ENCODE assay signal across 8 cellular contexts in the genomic region with DNA sequence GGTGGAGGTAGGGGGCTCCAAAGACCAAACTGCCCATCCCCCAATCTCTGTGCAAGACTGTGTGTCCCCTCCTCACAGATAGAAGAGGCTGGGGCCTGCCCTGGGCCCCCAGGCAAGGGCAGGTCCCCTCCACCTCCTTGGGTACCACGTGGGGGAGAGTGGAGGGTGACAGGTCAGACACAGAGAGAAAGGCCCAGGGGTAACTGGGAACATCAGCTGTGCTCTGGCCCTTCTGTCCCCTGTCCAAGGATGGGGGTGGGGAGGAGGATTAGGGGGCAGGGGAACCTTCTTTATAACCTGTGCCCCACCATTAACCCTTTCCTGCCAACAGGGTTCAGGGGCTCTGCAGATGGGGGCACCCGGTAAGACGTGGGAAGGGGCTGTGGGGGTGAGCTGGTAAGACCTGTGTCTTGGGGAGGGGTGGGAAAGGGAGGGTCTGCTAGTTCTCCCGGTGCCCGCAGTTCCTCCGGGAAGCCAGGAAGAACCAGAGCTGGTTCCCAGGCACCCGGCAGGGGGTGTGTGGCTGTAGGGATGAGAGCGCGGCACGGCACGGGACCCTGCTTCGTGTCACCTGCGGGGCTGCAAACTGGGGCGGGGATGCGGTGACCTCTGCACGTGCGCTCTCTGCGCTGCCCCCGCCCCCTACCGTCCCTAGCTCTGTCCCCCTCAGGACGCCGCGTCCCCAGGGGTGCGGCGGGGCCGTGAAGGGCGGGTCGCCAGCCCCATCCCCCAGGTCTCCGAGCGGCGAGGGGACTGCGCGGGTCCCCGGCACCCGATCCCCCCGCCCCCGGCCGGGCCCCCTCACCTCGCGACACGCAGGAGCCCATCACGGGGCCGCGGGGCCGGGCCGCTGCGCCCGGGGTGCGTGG. TPM values are rescaled to one million over a fixed set of nuclear protein-coding genes. Genes with fewer than 3 reads are reported as not detected.
A peak's percentile ranks its signal among the peaks of the same experiment; 100 is the strongest.
DNase-seq lines count a peak whose midpoint lies in the region; ATAC-seq, FAIRE-seq and TF ChIP-seq lines count a peak whose summit lies in the region.

No MANE protein-coding gene starts in this region.

- peak overlapping the region; percentile 92 for H3K4me2 ChIP-seq in HCT116 (ENCODE audit: low read length)
- peak overlapping the region; percentile 87 for H3K4me2 ChIP-seq in mesenchymal stem cell (ENCODE audit: low read length, poor library complexity, severe bottlenecking)

- H4K8ac ChIP-seq in mesenchymal stem cell (ENCODE audit: low read length), result no peak overlapping the region

- no peaks in the 10 kb centered on the region for H3K79me2 ChIP-seq in HCT116 (ENCODE audit: insufficient read depth, low read length)

- no peak for FAIRE-seq in H54 (lab: Jason Lieb, UNC)

- DNase-seq in AG04450 (ENCODE audit: low read depth, low spot score) (no peak), HCT116 (ENCODE audit: low read depth, low spot score) (no peak), ascending aorta (ENCODE audit: low spot score in 2 of 2) (no peak), mesenchymal stem cell (no peak), GM10248 (ENCODE audit: extremely low spot score) (no peak), H54 (ENCODE audit: insufficient read length, low spot score) (no peak)

- H3K9me3 ChIP-seq in AG04450 (ENCODE audit: control insufficient read depth, insufficient read depth, low read length) (no peaks in the 10 kb centered on the region; the same call in 1 of the 2 replicates), HCT116 (ENCODE audit: control insufficient read depth in 1 of 2, insufficient read depth in 1 of 2, low read depth in 1 of 2, low read length in 2 of 2) (no peaks in the 10 kb centered on the region), ascending aorta (no peaks in the 10 kb centered on the region), mesenchymal stem cell (ENCODE audit: control insufficient read depth, low read length) (no peaks in the 10 kb centered on the region)

- H2BK120ac ChIP-seq in mesenchymal stem cell (ENCODE audit: low read depth, low read length), result peak overlapping the region; percentile 54

- H2AK5ac ChIP-seq in mesenchymal stem cell (ENCODE audit: low read length, severe bottlenecking), result no peak overlapping the region

- H3K36me3 ChIP-seq in HCT116 (ENCODE audit: control insufficient read depth in 1 of 2, insufficient read depth in 2 of 2, low read length in 2 of 2) (no peaks in the 10 kb centered on the region), ascending aorta (no peaks in the 10 kb centered on the region), mesenchymal stem cell (ENCODE audit: control insufficient read depth in 1 of 2, insufficient read depth in 2 of 2, low read depth in 1 of 2, low read length in 2 of 2) (no peaks in the 10 kb centered on the region)

- RAD21 ChIA-PET in HCT116 (lab: Charles Lee; ENCODE audit: low non-redundant PET in 1 of 2, low total read pairs in 2 of 2, uncharacterized antibody in 2 of 2, unreplicated experiment in 2 of 2), result no interaction called here

- no peak overlapping the region for H3K14ac ChIP-seq in mesenchymal stem cell (ENCODE audit: low read length in 2 of 2)

- H2AFZ ChIP-seq in HCT116 (ENCODE audit: low read depth, low read length, poor library complexity, severe bottlenecking) (no peak overlapping the region), mesenchymal stem cell (ENCODE audit: low read depth, low read length) (no peak overlapping the region)

- H3K27ac ChIP-seq in AG04450 (ENCODE audit: low read depth, low read length) (no peak overlapping the region), HCT116 (ENCODE audit: low read depth, low read length) (peak overlapping the region; percentile 48; the same call in 1 of the 2 replicates), ascending aorta (no peak overlapping the region), mesenchymal stem cell (ENCODE audit: low read length, poor library complexity, severe bottlenecking) (no peak overlapping the region)

- H4K91ac ChIP-seq in mesenchymal stem cell (ENCODE audit: low read length), result no peak overlapping the region

- peak; percentile 39 for ATAC-seq in HCT116
- no peak for ATAC-seq in HG03342 (IDR thresholded peaks at IDR 0.05; ENCODE audit: unreplicated experiment)
- no peak for ATAC-seq in GM21528 (IDR thresholded peaks at IDR 0.05; ENCODE audit: low FRiP score, unreplicated experiment)

- intact Hi-C loops in HCT116 (cut with micrococcal nuclease) (loop anchor here (2.0 kb wide), 1 partner anchor 64 kb away; no protein-coding TSS in a partner anchor), ascending aorta (cut with DNase I) (no loop called here)

- no peak overlapping the region for H3K4ac ChIP-seq in mesenchymal stem cell (ENCODE audit: low read depth in 1 of 2, low read length in 2 of 2)

- CTCF ChIA-PET in AG04450 (lab: Charles Lee) (interaction anchor here (0.5 to 14.4 kb wide), 14 partner anchors 12 to 281 kb away, joined by 3 to 407 read pairs (median 5); a partner anchor contains a TSS), HCT116 (lab: Charles Lee) (interaction anchor here (0.5 to 2.0 kb wide), 8 partner anchors 9 to 289 kb away, joined by 3 to 13 read pairs (median 6); no protein-coding TSS in a partner anchor), GM10248 (lab: Yijun Ruan, JAX) (interaction anchor here (1.0 to 7.4 kb wide), 7 partner anchors 10 to 282 kb away, joined by 3 to 43 read pairs (median 4); no protein-coding TSS in a partner anchor)

- H3K18ac ChIP-seq in mesenchymal stem cell (ENCODE audit: low read depth in 1 of 2, low read length in 2 of 2), result peak overlapping the region in 1 of 2 experiments; percentile 21

- H3K23ac ChIP-seq in mesenchymal stem cell (ENCODE audit: low read length in 2 of 2), result peak overlapping the region in 1 of 2 experiments; percentile 87

- peaks cover 27 to 54% of the 10 kb centered on the region in 2 experiments for H3K4me1 ChIP-seq in HCT116 (ENCODE audit: control insufficient read depth in 1 of 2, insufficient read depth in 2 of 2, low read length in 2 of 2)
- H3K4me1 ChIP-seq in ascending aorta, result peaks cover 24 to 30% of the 10 kb centered on the region in 2 donors
- peaks cover 44% of the 10 kb centered on the region for H3K4me1 ChIP-seq in mesenchymal stem cell (ENCODE audit: control insufficient read depth, insufficient read depth, low read depth, low read length)

- TF ChIP-seq POLR2A in HCT116 (IDR thresholded peaks at IDR 0.05; ENCODE audit: borderline replicate concordance, extremely low read depth, insufficient read depth, insufficient read length) (no peak), H54 (IDR thresholded peaks at IDR 0.05; ENCODE audit: low read depth, low read length) (no peak)

- H3K27me3 ChIP-seq in AG04450 (ENCODE audit: control insufficient read depth, insufficient read depth, low read length) (peaks cover 7% of the 10 kb centered on the region), HCT116 (ENCODE audit: insufficient read depth, low read length) (no peaks in the 10 kb centered on the region), ascending aorta (no peaks in the 10 kb centered on the region), mesenchymal stem cell (ENCODE audit: control insufficient read depth in 1 of 2, insufficient read depth in 1 of 2, low read length in 2 of 2) (peaks cover 0 to 12% of the 10 kb centered on the region in 2 experiments)

- no peaks in the 10 kb centered on the region for H3K79me1 ChIP-seq in mesenchymal stem cell (replicated peaks; ENCODE audit: low read length, poor library complexity, severe bottlenecking)

- no peak overlapping the region for H2BK5ac ChIP-seq in mesenchymal stem cell (ENCODE audit: low read depth, low read length, poor library complexity, severe bottlenecking)

- peak; percentile 37; the same call in 1 of the 2 replicates for TF ChIP-seq CTCF in AG04450 (IDR thresholded peaks at IDR 0.05; ENCODE audit: low read depth, low read length)
- no peak; a peak in 1 of 6 replicates for TF ChIP-seq CTCF in HCT116 (IDR thresholded peaks at IDR 0.05 in 2 of 3, conservative IDR thresholded peaks at IDR 0.05 in 1 of 3; ENCODE audit: borderline replicate concordance in 1 of 3, insufficient read depth in 1 of 3, low read depth in 2 of 3, low read length in 2 of 3)
- peak in 1 of 3 experiments; percentile 8 for TF ChIP-seq CTCF in ascending aorta (IDR thresholded peaks at IDR 0.05)
- no peak for TF ChIP-seq CTCF in GM10248 (IDR thresholded peaks at IDR 0.05; ENCODE audit: control extremely low read depth, extremely low read depth, low read depth, missing control alignments)

- WGBS in mesenchymal stem cell, result 3% methylated on average over 31 of the region's 49 CpGs

- H3K9me2 ChIP-seq in HCT116 (ENCODE audit: insufficient read depth), result no peaks in the 10 kb centered on the region

- no peak for TF ChIP-seq RAD21 in HCT116 (IDR thresholded peaks at IDR 0.05; ENCODE audit: low read depth)

- H2BK15ac ChIP-seq in mesenchymal stem cell (ENCODE audit: low read depth, poor library complexity, severe bottlenecking), result peak overlapping the region; percentile 6

- no TSS peak for BruUV-seq in HCT116 (replicated peaks; lab: Mats Ljungman, UMichigan)

- POLR2A ChIA-PET in AG04450 (lab: Yijun Ruan, JAX), result interaction anchor here (0.6 kb wide), 1 partner anchor 269 kb away, joined by 8 read pairs; no protein-coding TSS in a partner anchor
- POLR2A ChIA-PET in HCT116 (lab: Charles Lee), result interaction anchor here (1.0 to 1.1 kb wide), 2 partner anchors 73 to 100 kb away, joined by 3 read pairs; no protein-coding TSS in a partner anchor
- POLR2A ChIA-PET in GM10248 (lab: Yijun Ruan, JAX), result no interaction called here

- H3K9ac ChIP-seq in HCT116 (ENCODE audit: low read length), result peak overlapping the region; percentile 81
- H3K9ac ChIP-seq in mesenchymal stem cell (ENCODE audit: low read length), result peak overlapping the region; percentile 15

- peak overlapping the region; percentile 52 for H3K4me3 ChIP-seq in AG04450 (ENCODE audit: low read depth, low read length)
- H3K4me3 ChIP-seq in HCT116 (replicated peaks in 1 of 2; ENCODE audit: low read depth in 1 of 2, low read length in 2 of 2), result peak overlapping the region; percentile 53 to 70
- peak overlapping the region; percentile 62 to 68 for H3K4me3 ChIP-seq in ascending aorta
- H3K4me3 ChIP-seq in mesenchymal stem cell (ENCODE audit: insufficient read depth in 1 of 2, low read depth in 1 of 2, low read length in 2 of 2), result peak overlapping the region; percentile 56 to 57

- H2BK12ac ChIP-seq in mesenchymal stem cell (ENCODE audit: low read length in 2 of 2), result no peak overlapping the region

- H4K20me1 ChIP-seq in HCT116 (ENCODE audit: insufficient read depth), result no peaks in the 10 kb centered on the region

RNA-seq across cellular contexts. Expression of a gene that starts 0.6 kb away (rescaled TPM):
- polyA plus RNA-seq in AG04450 (2011; rRNA removed), result 0.20 and 0.32 TPM in 2 replicates
- polyA minus RNA-seq in AG04450 (2011; rRNA and poly(A)+ RNA removed), result 0.22 and 0.64 TPM in 2 replicates
- total RNA-seq in HCT116 (2021; ENCODE audit: unreplicated experiment) (11.6 TPM), ascending aorta (0.21 TPM)
- 16.5 and 17.4 TPM in 2 replicates for polyA plus RNA-seq in HCT116 (2012)
- polyA plus RNA-seq in mesenchymal stem cell (2013, experiment 1 of 2), result 0.37 TPM
- polyA plus RNA-seq in mesenchymal stem cell (2013, experiment 2 of 2), result 0.44 TPM

RNA-seq across cellular contexts. Expression of a gene that starts 29.3 kb away (rescaled TPM):
- 0.17 and 0.21 TPM in 2 replicates for polyA plus RNA-seq in AG04450 (2011; rRNA removed)
- not detected in 2 replicates for polyA minus RNA-seq in AG04450 (2011; rRNA and poly(A)+ RNA removed)
- 0.81 TPM for total RNA-seq in HCT116 (2021; ENCODE audit: unreplicated experiment)
- 1.1 and 1.2 TPM in 2 replicates for polyA plus RNA-seq in HCT116 (2012)
- total RNA-seq in ascending aorta, result not detected
- polyA plus RNA-seq in mesenchymal stem cell (2013, experiment 1 of 2), result 0.43 TPM
- 0.32 TPM for polyA plus RNA-seq in mesenchymal stem cell (2013, experiment 2 of 2)

RNA-seq across cellular contexts. Expression of a gene that starts 51.0 kb away (rescaled TPM):
- not detected in 2 replicates for polyA plus RNA-seq in AG04450 (2011; rRNA removed)
- polyA minus RNA-seq in AG04450 (2011; rRNA and poly(A)+ RNA removed), result 0.17 TPM in 1 of 2 replicates, not detected in the other
- total RNA-seq in HCT116 (2021; ENCODE audit: unreplicated experiment) (0.10 TPM), ascending aorta (not detected)
- 0.34 and 0.37 TPM in 2 replicates for polyA plus RNA-seq in HCT116 (2012)
- polyA plus RNA-seq in mesenchymal stem cell (2013, experiment 1 of 2), result 0.19 TPM
- 0.16 TPM for polyA plus RNA-seq in mesenchymal stem cell (2013, experiment 2 of 2)

RNA-seq across cellular contexts. Expression of a gene that starts 55.0 kb away (rescaled TPM):
- 3.5 and 5.5 TPM in 2 replicates for polyA plus RNA-seq in AG04450 (2011; rRNA removed)
- 3.0 and 4.3 TPM in 2 replicates for polyA minus RNA-seq in AG04450 (2011; rRNA and poly(A)+ RNA removed)
- 0.27 TPM for total RNA-seq in HCT116 (2021; ENCODE audit: unreplicated experiment)
- 0.04 and 0.09 TPM in 2 replicates for polyA plus RNA-seq in HCT116 (2012)
- 191 TPM for total RNA-seq in ascending aorta
- polyA plus RNA-seq in mesenchymal stem cell (2013, experiment 1 of 2), result 3.4 TPM
- polyA plus RNA-seq in mesenchymal stem cell (2013, experiment 2 of 2), result 4.0 TPM

Comparison
In these comparisons a context has a peak if more than half of its experiments do, and no peak if none do; other contexts are left out.
1. RNA of a gene that starts 0.6 kb away (total RNA-seq): 11.6 TPM in HCT116 (single experiment); 0.21 TPM in ascending aorta (single experiment); every median in the first group is over 10 times any median in the second.
2. Peak in every context shown above with its lines, with median percentiles within 50 percentile points of each other: H3K4me3 ChIP-seq.